In genomic region chr11:36324956-36325355, GRCh38 we compare ENCODE assay signal across 5 cellular contexts. TPM values are rescaled to one million over a fixed set of nuclear protein-coding genes. Genes with fewer than 3 reads are reported as not detected.
A peak's percentile ranks its signal among the peaks of the same experiment; 100 is the strongest.
DNase-seq lines count a peak whose midpoint lies in the region; ATAC-seq and TF ChIP-seq lines count a peak whose summit lies in the region.
"Not testable (repeated sequence)": the region's sequence is repeated elsewhere in the genome, so short reads cannot be mapped to it uniquely, and the experiment has no call there.

No MANE protein-coding gene starts in this region.

- peak overlapping the region; percentile 24 for H4K91ac ChIP-seq in trophoblast cell (ENCODE audit: low read depth, low read length)

- H3K27me3 Mint-ChIP-seq in GM23338 (ENCODE audit: insufficient read depth, low read depth, poor library complexity) = not testable (repeated sequence)

- intact Hi-C loops in colonic mucosa (cut with DNase I); testis (cut with DNase I; ENCODE audit: low total_unique reads): not testable (repeated sequence)

- not testable (repeated sequence) for H3K9ac ChIP-seq in colonic mucosa (ENCODE audit: low read depth in 2 of 2, low read length in 2 of 2); trophoblast cell (ENCODE audit: low read length)

- H3K9me3 Mint-ChIP-seq in GM23338 = not testable (repeated sequence)

- not testable (repeated sequence) for H3F3A ChIP-seq in GM23338 (replicated peaks; ENCODE audit: low read depth)

- ATAC-seq in GM23338 = not testable (repeated sequence)

- H4K8ac ChIP-seq in trophoblast cell (ENCODE audit: low read depth, low read length) = not testable (repeated sequence)

- H3K79me1 ChIP-seq in trophoblast cell (ENCODE audit: low read length) = not testable (repeated sequence)

- not testable (repeated sequence) for H3K4me3 Mint-ChIP-seq in GM23338

- peak overlapping the region; percentile 65; the same call in 1 of the 2 replicates for H3K27ac Mint-ChIP-seq in GM23338

- DNase-seq in GM23338 (ENCODE audit: low spot score); trophoblast cell: not testable (repeated sequence)
- DNase-seq in NCI-H146 treated with DMSO at 0.1 percent for 48 hours (lab: John Stamatoyannopoulos, UW; ENCODE audit: unreplicated experiment) (peak; percentile 4), colonic mucosa (peak; percentile 14), testis (peak; percentile 54)

- H2AFZ ChIP-seq in GM23338; trophoblast cell (ENCODE audit: insufficient read depth, low read length, poor library complexity): not testable (repeated sequence)

- H3K23ac ChIP-seq in trophoblast cell (ENCODE audit: low read length) = not testable (repeated sequence)

- H3K18ac ChIP-seq in trophoblast cell (ENCODE audit: low read length) = not testable (repeated sequence)

- not testable (repeated sequence) for H3K4me3 ChIP-seq in GM23338; colonic mucosa; trophoblast cell (ENCODE audit: low read depth, low read length)
- peak overlapping the region in 1 of 2 donors; percentile 11 for H3K4me3 ChIP-seq in testis

- not testable (repeated sequence) for H3K9me2 ChIP-seq in GM23338 (ENCODE audit: insufficient read depth)

- not testable (repeated sequence) for H2BK5ac ChIP-seq in trophoblast cell (ENCODE audit: low read depth, low read length, poor library complexity)

- peaks cover 21% of the 10 kb centered on the region for H3K4me1 Mint-ChIP-seq in GM23338

- H3K27ac ChIP-seq in GM23338 (ENCODE audit: low read depth); colonic mucosa; trophoblast cell (ENCODE audit: low read depth, low read length); testis: not testable (repeated sequence)

- H3K9me3 ChIP-seq in colonic mucosa; trophoblast cell (ENCODE audit: insufficient read depth, low read depth, low read length); testis: not testable (repeated sequence)

- H2BK12ac ChIP-seq in trophoblast cell (ENCODE audit: low read length) = peak overlapping the region; percentile 87

- not testable (repeated sequence) for TF ChIP-seq POLR2A in testis (IDR thresholded peaks at IDR 0.05)

- peaks cover 19% of the 10 kb centered on the region; the same call in 1 of the 2 replicates for H3K4me1 ChIP-seq in GM23338 (ENCODE audit: insufficient read depth)
- not testable (repeated sequence) for H3K4me1 ChIP-seq in colonic mucosa; trophoblast cell (ENCODE audit: control insufficient read depth in 1 of 2, insufficient read depth in 2 of 2, low read length in 2 of 2); testis

- not testable (repeated sequence) for H3K14ac ChIP-seq in trophoblast cell (ENCODE audit: low read length)

- TF ChIP-seq CTCF in GM23338 (conservative IDR thresholded peaks at IDR 0.05; ENCODE audit: low read depth in 2 of 2); colonic mucosa (IDR thresholded peaks at IDR 0.05); testis (IDR thresholded peaks at IDR 0.05): not testable (repeated sequence)

- H3K79me2 ChIP-seq in GM23338 (replicated peaks; ENCODE audit: insufficient read depth); trophoblast cell (ENCODE audit: control insufficient read depth, insufficient read depth, low read length, poor library complexity): not testable (repeated sequence)

- not testable (repeated sequence) for H3K4ac ChIP-seq in trophoblast cell (ENCODE audit: low read depth, low read length)

- not testable (repeated sequence) for H3K36me3 Mint-ChIP-seq in GM23338 (ENCODE audit: low read depth)

- H3K27me3 ChIP-seq in GM23338 (ENCODE audit: insufficient read depth); colonic mucosa; trophoblast cell (ENCODE audit: insufficient read depth, low read length); testis: not testable (repeated sequence)

- H4K20me1 ChIP-seq in GM23338 (replicated peaks; ENCODE audit: insufficient read depth) = not testable (repeated sequence)

- no CpG with 5 or more reads among the region's 15 CpGs for WGBS in trophoblast cell (ENCODE audit: extremely low coverage, insufficient coverage, insufficient read length)
- WGBS in testis, 2 donors = 68 to 91% methylated on average over 15 of the region's 15 CpGs

- not testable (repeated sequence) for H3K4me2 ChIP-seq in GM23338; trophoblast cell (ENCODE audit: low read length)

- H4K12ac ChIP-seq in trophoblast cell (ENCODE audit: low read depth, low read length) = not testable (repeated sequence)

- not testable (repeated sequence) for H3K36me3 ChIP-seq in GM23338 (ENCODE audit: insufficient read depth); colonic mucosa; trophoblast cell (ENCODE audit: control insufficient read depth in 1 of 2, insufficient read depth in 2 of 2, low read length in 2 of 2); testis (ENCODE audit: low read depth, missing control alignments)

- not testable (repeated sequence) for H2AK5ac ChIP-seq in trophoblast cell (ENCODE audit: low read length)

- not testable (repeated sequence) for H2BK120ac ChIP-seq in trophoblast cell (ENCODE audit: insufficient read depth, low read length, poor library complexity)

RNA-seq across cellular contexts. Expression of gene PRR5L, which starts 28.9 kb away (rescaled TPM):
- total RNA-seq in GM23338 (2014; rRNA removed; shearing (Covaris generic)) = 6.6 and 8.9 TPM in 2 replicates
- polyA plus RNA-seq in GM23338 (2016; fragmentation: Nextera tagmentation; extraction: Ambion mirVana) = 3.1 and 4.5 TPM in 2 replicates
- 100 to 1,000 TPM in 1 of 2 donors, 10 to 100 TPM in 1; 80.9 to 169 TPM for total RNA-seq in colonic mucosa
- 12.3 and 14.1 TPM in 2 replicates for polyA plus RNA-seq in trophoblast cell (2013)
- 10 to 100 TPM; 14.7 to 15.4 TPM for total RNA-seq in testis
- 8.1 TPM for polyA plus RNA-seq in testis (ENCODE audit: insufficient read depth, low read depth, low replicate concordance)

RNA-seq across cellular contexts. Expression of gene COMMD9, which starts 35.7 kb away (rescaled TPM):
- total RNA-seq in GM23338 (2014; rRNA removed; shearing (Covaris generic)) = 19.9 and 22.4 TPM in 2 replicates
- polyA plus RNA-seq in GM23338 (2016; fragmentation: Nextera tagmentation; extraction: Ambion mirVana) (38.3 and 44.1 TPM in 2 replicates), testis (ENCODE audit: insufficient read depth, low read depth, low replicate concordance) (73.9 TPM)
- total RNA-seq in colonic mucosa (10 to 100 TPM; 40.6 to 55.9 TPM), testis (10 to 100 TPM; 42.7 to 58.2 TPM)
- 55.0 and 60.3 TPM in 2 replicates for polyA plus RNA-seq in trophoblast cell (2013)
